Comparison of ENCODE assay signal across 1 cellular context in the genomic region with DNA sequence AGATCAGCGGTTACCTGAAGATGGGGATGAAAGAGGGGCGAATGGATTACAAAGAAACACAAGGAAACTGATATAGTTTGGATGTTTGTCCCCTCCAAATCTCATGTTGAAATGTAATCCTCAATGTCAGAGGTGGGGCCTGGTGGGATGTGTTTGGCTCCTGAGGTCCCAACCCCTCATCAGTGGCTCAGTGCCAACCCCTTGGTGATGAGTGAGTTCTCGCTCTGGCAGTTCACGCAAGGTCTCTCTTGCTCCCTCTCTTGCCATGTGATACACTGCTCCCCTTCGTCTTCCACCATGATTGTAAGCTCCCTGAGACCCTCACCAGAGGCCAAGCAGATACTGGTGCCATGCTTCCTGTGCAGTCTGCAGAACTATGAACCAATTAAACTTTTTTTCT.
TF ChIP-seq lines count a peak whose summit lies in the region.

No MANE protein-coding gene starts in this region.

TF ChIP-seq in H1, 55 proteins besides CTCF, POLR2A, EP300 and RAD21:
- TF ChIP-seq KDM5A (IDR thresholded peaks at IDR 0.05; ENCODE audit: low read length) (no peak), TBP (IDR thresholded peaks at IDR 0.05; ENCODE audit: low read depth, low read length) (no peak), SIRT6 (IDR thresholded peaks at IDR 0.05; ENCODE audit: low read length) (no peak), BACH1 (IDR thresholded peaks at IDR 0.05; ENCODE audit: low read length) (no peak), CTBP2 (IDR thresholded peaks at IDR 0.05; ENCODE audit: borderline replicate concordance, insufficient read depth, insufficient read length, low read length) (no peak), BRCA1 (IDR thresholded peaks at IDR 0.05; ENCODE audit: low read depth, low read length) (no peak), CBX5 (IDR thresholded peaks at IDR 0.05; ENCODE audit: low read depth, low read length) (no peak), ZNF274 (IDR thresholded peaks at IDR 0.05; ENCODE audit: borderline replicate concordance, extremely low read depth, low read length) (no peak), RBBP5 (IDR thresholded peaks at IDR 0.05; ENCODE audit: borderline replicate concordance, low read depth, low read length) (no peak), RXRA (IDR thresholded peaks at IDR 0.05; ENCODE audit: insufficient read depth, low read depth, low read length) (no peak), PHF8 (conservative IDR thresholded peaks at IDR 0.05; ENCODE audit: low read depth, low read length) (no peak), SRF (IDR thresholded peaks at IDR 0.05; ENCODE audit: low read depth, low read length) (no peak), SP2 (IDR thresholded peaks at IDR 0.05; ENCODE audit: low read length) (no peak), TAF1 (IDR thresholded peaks at IDR 0.05; ENCODE audit: low read depth, low read length) (no peak), CHD2 (IDR thresholded peaks at IDR 0.05; ENCODE audit: low read length) (no peak), YY1 (IDR thresholded peaks at IDR 0.05; ENCODE audit: low read depth, low read length) (no peak), NANOG (IDR thresholded peaks at IDR 0.05; ENCODE audit: insufficient read depth, low read depth, low read length, poor library complexity, severe bottlenecking) (no peak), EGR1 (IDR thresholded peaks at IDR 0.05; ENCODE audit: borderline replicate concordance, low read depth, low read length) (no peak)
- TF ChIP-seq, protein P1, sequence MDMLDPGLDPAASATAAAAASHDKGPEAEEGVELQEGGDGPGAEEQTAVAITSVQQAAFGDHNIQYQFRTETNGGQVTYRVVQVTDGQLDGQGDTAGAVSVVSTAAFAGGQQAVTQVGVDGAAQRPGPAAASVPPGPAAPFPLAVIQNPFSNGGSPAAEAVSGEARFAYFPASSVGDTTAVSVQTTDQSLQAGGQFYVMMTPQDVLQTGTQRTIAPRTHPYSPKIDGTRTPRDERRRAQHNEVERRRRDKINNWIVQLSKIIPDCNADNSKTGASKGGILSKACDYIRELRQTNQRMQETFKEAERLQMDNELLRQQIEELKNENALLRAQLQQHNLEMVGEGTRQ (IDR thresholded peaks at IDR 0.05; ENCODE audit: low read length), result no peak
- TF ChIP-seq, protein P2, sequence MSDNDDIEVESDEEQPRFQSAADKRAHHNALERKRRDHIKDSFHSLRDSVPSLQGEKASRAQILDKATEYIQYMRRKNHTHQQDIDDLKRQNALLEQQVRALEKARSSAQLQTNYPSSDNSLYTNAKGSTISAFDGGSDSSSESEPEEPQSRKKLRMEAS (IDR thresholded peaks at IDR 0.05), result no peak
